12 cellular contexts compared by ENCODE assay signal in genomic region chr12:92546826-92547348, GRCh38.
DNase-seq lines count a peak whose midpoint lies in the region; ATAC-seq and TF ChIP-seq lines count a peak whose summit lies in the region.
"Had no signal": no experiment of that assay in that cellular context is flagged by ENCODE, and none has a peak within 500 bp of the region (broad histone marks: within the 10 kb centered on the region; RNA-seq: fewer than 3 reads in every experiment).

No MANE protein-coding gene starts in this region.

- no peak overlapping the region for H3K4me2 ChIP-seq in parathyroid adenoma (ENCODE audit: low read length)

- no peak for TF ChIP-seq CTCF in parathyroid adenoma (IDR thresholded peaks at IDR 0.05)
- TF ChIP-seq CTCF in adrenal gland (IDR thresholded peaks at IDR 0.05), result no peak

- no peak for TF ChIP-seq POLR2A in adrenal gland (IDR thresholded peaks at IDR 0.05)

- intact Hi-C loops in adrenal gland (cut with DNase I), result no loop called here

- ATAC-seq in GM19328 (IDR thresholded peaks at IDR 0.05; ENCODE audit: unreplicated experiment) (peak; percentile 41), HG02759 (IDR thresholded peaks at IDR 0.05; ENCODE audit: unreplicated experiment) (peak; percentile 73), HG03575 (IDR thresholded peaks at IDR 0.05; ENCODE audit: extremely low read depth, insufficient number of reproducible peaks, low FRiP score, unreplicated experiment) (peak; percentile 37)

- H2AFZ ChIP-seq in parathyroid adenoma, result peak overlapping the region; percentile 62

- H3K9me3 ChIP-seq in parathyroid adenoma (ENCODE audit: control insufficient read depth, low read length) (no peaks in the 10 kb centered on the region), adrenal gland (replicated peaks in 1 of 3) (no peaks in the 10 kb centered on the region)

- no peak overlapping the region for H3K9ac ChIP-seq in parathyroid adenoma

- no peaks in the 10 kb centered on the region for H3K79me2 ChIP-seq in parathyroid adenoma

- DNase-seq in inferior parietal cortex (ENCODE audit: extremely low spot score) (no peak), adrenal gland (no peak), iPS-NIHi11 (ENCODE audit: low spot score) (no peak), COR-L47 (lab: John Stamatoyannopoulos, UW) (no peak)
- DNase-seq: brain microvascular endothelial cell; Kasumi-1; kidney glomerular epithelial cell; NK-92 treated with Interleukin-12 subunit alpha and Interleukin-12 subunit beta, amount 100 ng/mL, for 24 hours had no signal

- no peaks in the 10 kb centered on the region for H3K27me3 ChIP-seq in parathyroid adenoma (ENCODE audit: control insufficient read depth, insufficient read depth, low read length)
- no peaks in the 10 kb centered on the region for H3K27me3 ChIP-seq in adrenal gland
- H3K27me3 ChIP-seq: brain microvascular endothelial cell had no signal

- H3K4me3 ChIP-seq in parathyroid adenoma (ENCODE audit: low read depth, low read length), result no peak overlapping the region
- no peak overlapping the region for H3K4me3 ChIP-seq in adrenal gland

- H3K36me3 ChIP-seq in parathyroid adenoma (ENCODE audit: control insufficient read depth, insufficient read depth, low read length) (no peaks in the 10 kb centered on the region), adrenal gland (replicated peaks in 1 of 2) (no peaks in the 10 kb centered on the region)
- H3K36me3 ChIP-seq: brain microvascular endothelial cell had no signal

- H3K4me1 ChIP-seq in parathyroid adenoma (peaks cover 57% of the 10 kb centered on the region), adrenal gland (replicated peaks in 1 of 2) (peaks cover 0 to 23% of the 10 kb centered on the region in 2 donors)

- H3K27ac ChIP-seq in parathyroid adenoma, result peak overlapping the region; percentile 71
- peak overlapping the region in 2 of 5 donors; percentile 69 to 80 for H3K27ac ChIP-seq in adrenal gland
- H3K27ac ChIP-seq: brain microvascular endothelial cell had no signal
